15 cellular contexts compared by ENCODE assay signal in the genomic region with DNA sequence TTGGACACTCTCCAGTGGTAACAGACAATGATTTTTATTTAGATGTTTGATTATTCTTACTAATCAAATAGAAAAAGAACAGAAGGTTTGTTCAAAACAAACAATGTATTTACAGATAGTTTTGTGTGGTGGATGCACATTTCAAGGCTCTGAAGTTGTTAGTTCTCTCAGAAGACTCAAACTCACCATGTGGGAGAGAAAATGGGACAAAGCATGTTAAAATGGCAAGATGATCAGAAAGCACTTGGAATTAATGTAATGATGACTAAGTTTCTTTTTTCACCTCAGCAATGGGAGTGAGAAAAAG.
DNase-seq lines count a peak whose midpoint lies in the region; ATAC-seq and TF ChIP-seq lines count a peak whose summit lies in the region.
"Had no signal": no experiment of that assay in that cellular context is flagged by ENCODE, and none has a peak within 500 bp of the region (broad histone marks: within the 10 kb centered on the region; RNA-seq: fewer than 3 reads in every experiment).

No MANE protein-coding gene starts in this region.

- no peak overlapping the region for H3K23ac ChIP-seq in neuronal stem cell (ENCODE audit: low read depth, low read length, poor library complexity)

- H2AFZ ChIP-seq in neuronal stem cell (ENCODE audit: low read length): peak overlapping the region; percentile 82

- no peak overlapping the region for H4K8ac ChIP-seq in neuronal stem cell (ENCODE audit: low read depth, low read length)

- peak overlapping the region; percentile 87 for H3K18ac ChIP-seq in neuronal stem cell (ENCODE audit: low read length)

- no peak overlapping the region for H3K9ac ChIP-seq in neuronal stem cell (ENCODE audit: low read depth, low read length, poor library complexity)

- ATAC-seq in Right ventricle myocardium inferior: no peak
- ATAC-seq in HG02610 (IDR thresholded peaks at IDR 0.05; ENCODE audit: unreplicated experiment): no peak

- DNase-seq in left ventricle myocardium inferior (no peak), Right ventricle myocardium inferior (ENCODE audit: missing footprints) (no peak), esophagus muscularis mucosa (ENCODE audit: extremely low spot score) (no peak), neuronal stem cell (ENCODE audit: low spot score) (no peak), vagina (ENCODE audit: extremely low spot score in 2 of 2) (no peak), NCI-H1417 (lab: John Stamatoyannopoulos, UW) (no peak), NCI-H1694 treated with DMSO at 0.1 percent for 48 hours (lab: John Stamatoyannopoulos, UW) (no peak)
- DNase-seq: ACHN; effector CD8-positive, alpha-beta T cell; GDM1; GOT3; NCI-H1105; NCI-H226; stimulated activated CD4-positive, alpha-beta T cell treated with anti-CD3 and anti-CD28 coated beads, Interleukin-4, amount 100 ng/mL, for 1 hour had no signal

- H3K4me1 ChIP-seq in left ventricle myocardium inferior (peaks cover 45% of the 10 kb centered on the region), esophagus muscularis mucosa (peaks cover 27 to 63% (median 56%) of the 10 kb centered on the region in 4 donors), neuronal stem cell (ENCODE audit: control insufficient read depth in 2 of 2, insufficient read depth in 1 of 2, low read depth in 1 of 2, low read length in 2 of 2) (peaks cover 15 to 29% of the 10 kb centered on the region in 2 donors), vagina (peaks cover 38% of the 10 kb centered on the region)

- H3K36me3 ChIP-seq in left ventricle myocardium inferior (no peaks in the 10 kb centered on the region), esophagus muscularis mucosa (no peaks in the 10 kb centered on the region), neuronal stem cell (replicated peaks in 1 of 2; ENCODE audit: control insufficient read depth in 2 of 2, insufficient read depth in 2 of 2, low read length in 2 of 2) (no peaks in the 10 kb centered on the region), vagina (no peaks in the 10 kb centered on the region)

- no peak overlapping the region for H3K4ac ChIP-seq in neuronal stem cell (ENCODE audit: low read length)

- TF ChIP-seq CTCF in left ventricle myocardium inferior (IDR thresholded peaks at IDR 0.05; ENCODE audit: borderline replicate concordance) (no peak), esophagus muscularis mucosa (IDR thresholded peaks at IDR 0.05) (no peak), vagina (IDR thresholded peaks at IDR 0.05) (no peak)

- H3K79me1 ChIP-seq in neuronal stem cell (ENCODE audit: low read depth, low read length): no peaks in the 10 kb centered on the region

- intact Hi-C loops in left ventricle myocardium inferior (cut with micrococcal nuclease) (no loop called here), Right ventricle myocardium inferior (cut with DNase I) (loop anchor here (10.0 kb wide), 1 partner anchor 361 kb away; no protein-coding TSS in a partner anchor), esophagus muscularis mucosa (cut with DNase I) (no loop called here), vagina (cut with DNase I) (no loop called here)

- H3K27ac ChIP-seq in left ventricle myocardium inferior (replicated peaks): peak overlapping the region; percentile 79
- H3K27ac ChIP-seq in esophagus muscularis mucosa (replicated peaks in 1 of 4): peak overlapping the region; percentile 61 to 78 (median 68)
- H3K27ac ChIP-seq in neuronal stem cell (replicated peaks; ENCODE audit: low read length): peak overlapping the region; percentile 34
- peak overlapping the region; percentile 25 for H3K27ac ChIP-seq in vagina

- TF ChIP-seq POLR2A in esophagus muscularis mucosa (IDR thresholded peaks at IDR 0.05; ENCODE audit: low read depth) (no peak), vagina (IDR thresholded peaks at IDR 0.05) (no peak)

- no peak overlapping the region for H2AK5ac ChIP-seq in neuronal stem cell (ENCODE audit: low read depth, low read length)

- H3K27me3 ChIP-seq in left ventricle myocardium inferior (ENCODE audit: low read depth) (no peaks in the 10 kb centered on the region), esophagus muscularis mucosa (no peaks in the 10 kb centered on the region), neuronal stem cell (ENCODE audit: control insufficient read depth in 3 of 3, insufficient read depth in 3 of 3, low read depth in 1 of 3, low read length in 3 of 3) (no peaks in the 10 kb centered on the region), vagina (no peaks in the 10 kb centered on the region)

- H4K91ac ChIP-seq in neuronal stem cell (ENCODE audit: low read depth, low read length, poor library complexity): no peak overlapping the region

- H3K4me3 ChIP-seq in left ventricle myocardium inferior (no peak overlapping the region), esophagus muscularis mucosa (no peak overlapping the region), neuronal stem cell (ENCODE audit: low read length in 2 of 2) (no peak overlapping the region), vagina (no peak overlapping the region)

- H3K9me3 ChIP-seq in left ventricle myocardium inferior (replicated peaks): no peaks in the 10 kb centered on the region
- no peaks in the 10 kb centered on the region for H3K9me3 ChIP-seq in esophagus muscularis mucosa
- no peaks in the 10 kb centered on the region for H3K9me3 ChIP-seq in neuronal stem cell (replicated peaks in 1 of 2; ENCODE audit: control insufficient read depth in 2 of 2, insufficient read depth in 1 of 2, low read depth in 1 of 2, low read length in 2 of 2)
- no peaks in the 10 kb centered on the region for H3K9me3 ChIP-seq in vagina

- H3K4me2 ChIP-seq in neuronal stem cell (ENCODE audit: insufficient read depth, low read length, poor library complexity, severe bottlenecking): no peak overlapping the region

- no peak overlapping the region for H3K14ac ChIP-seq in neuronal stem cell (ENCODE audit: low read length)

- H2BK12ac ChIP-seq in neuronal stem cell (ENCODE audit: low read length): no peak overlapping the region

- no peak overlapping the region for H2BK15ac ChIP-seq in neuronal stem cell (ENCODE audit: low read length)

- no peak for TF ChIP-seq EP300 in esophagus muscularis mucosa (IDR thresholded peaks at IDR 0.05)

- no peak overlapping the region for H2BK5ac ChIP-seq in neuronal stem cell (ENCODE audit: low read length)

- no peak overlapping the region for H2BK120ac ChIP-seq in neuronal stem cell (ENCODE audit: low read depth, low read length)

Comparison
In these comparisons a context has a peak if more than half of its experiments do, and no peak if none do; other contexts are left out.
1. H3K27ac ChIP-seq: peak in every context shown above with its lines; median percentile 79 in left ventricle myocardium inferior; 68 in esophagus muscularis mucosa; 34 in neuronal stem cell; 25 in vagina.